1 cellular context compared by ENCODE assay signal in the genomic region with DNA sequence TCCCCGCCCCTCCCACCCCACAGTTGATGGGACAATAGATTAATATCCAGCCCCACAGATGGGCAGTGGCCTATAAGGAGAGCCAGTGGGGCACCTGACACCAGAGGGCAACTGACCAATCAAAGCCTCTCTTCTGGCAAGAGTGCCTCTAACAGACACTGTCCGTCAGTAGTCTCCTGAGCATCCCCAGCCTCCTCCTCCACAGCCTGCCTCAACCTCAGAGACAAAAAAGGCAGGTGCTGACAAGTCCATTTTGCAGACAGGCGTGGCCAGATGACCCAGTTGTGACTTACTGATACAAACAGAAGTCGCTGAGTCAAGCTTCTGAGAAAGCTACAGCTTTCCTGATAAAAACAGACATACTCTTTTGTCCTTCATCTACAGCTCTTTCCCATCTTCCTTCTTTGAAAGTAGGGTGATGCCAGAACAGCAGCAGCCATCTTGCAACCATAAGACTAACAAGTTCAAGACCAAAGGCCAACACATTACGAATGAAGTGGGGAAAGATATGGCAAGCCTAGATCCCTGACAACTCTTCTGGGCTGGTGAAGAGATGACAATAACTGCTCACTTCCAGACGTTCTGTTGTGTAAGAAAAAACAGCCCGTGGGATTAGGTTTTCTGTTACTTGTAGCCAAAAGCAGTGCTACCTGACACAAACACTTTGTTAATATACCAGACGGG.
A peak's percentile ranks its signal among the peaks of the same experiment; 100 is the strongest.
TF ChIP-seq lines count a peak whose summit lies in the region.

No MANE protein-coding gene starts in this region.

TF ChIP-seq in K562, 482 proteins besides CTCF, POLR2A, EP300 and RAD21 (continued from another document and continues in another):
- TF ChIP-seq, protein P1, sequence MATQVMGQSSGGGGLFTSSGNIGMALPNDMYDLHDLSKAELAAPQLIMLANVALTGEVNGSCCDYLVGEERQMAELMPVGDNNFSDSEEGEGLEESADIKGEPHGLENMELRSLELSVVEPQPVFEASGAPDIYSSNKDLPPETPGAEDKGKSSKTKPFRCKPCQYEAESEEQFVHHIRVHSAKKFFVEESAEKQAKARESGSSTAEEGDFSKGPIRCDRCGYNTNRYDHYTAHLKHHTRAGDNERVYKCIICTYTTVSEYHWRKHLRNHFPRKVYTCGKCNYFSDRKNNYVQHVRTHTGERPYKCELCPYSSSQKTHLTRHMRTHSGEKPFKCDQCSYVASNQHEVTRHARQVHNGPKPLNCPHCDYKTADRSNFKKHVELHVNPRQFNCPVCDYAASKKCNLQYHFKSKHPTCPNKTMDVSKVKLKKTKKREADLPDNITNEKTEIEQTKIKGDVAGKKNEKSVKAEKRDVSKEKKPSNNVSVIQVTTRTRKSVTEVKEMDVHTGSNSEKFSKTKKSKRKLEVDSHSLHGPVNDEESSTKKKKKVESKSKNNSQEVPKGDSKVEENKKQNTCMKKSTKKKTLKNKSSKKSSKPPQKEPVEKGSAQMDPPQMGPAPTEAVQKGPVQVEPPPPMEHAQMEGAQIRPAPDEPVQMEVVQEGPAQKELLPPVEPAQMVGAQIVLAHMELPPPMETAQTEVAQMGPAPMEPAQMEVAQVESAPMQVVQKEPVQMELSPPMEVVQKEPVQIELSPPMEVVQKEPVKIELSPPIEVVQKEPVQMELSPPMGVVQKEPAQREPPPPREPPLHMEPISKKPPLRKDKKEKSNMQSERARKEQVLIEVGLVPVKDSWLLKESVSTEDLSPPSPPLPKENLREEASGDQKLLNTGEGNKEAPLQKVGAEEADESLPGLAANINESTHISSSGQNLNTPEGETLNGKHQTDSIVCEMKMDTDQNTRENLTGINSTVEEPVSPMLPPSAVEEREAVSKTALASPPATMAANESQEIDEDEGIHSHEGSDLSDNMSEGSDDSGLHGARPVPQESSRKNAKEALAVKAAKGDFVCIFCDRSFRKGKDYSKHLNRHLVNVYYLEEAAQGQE (CRISPR knock-in tag; IDR thresholded peaks at IDR 0.05; ENCODE audit: low read depth): 0 out of 2 replicates have a peak, but pooled peaks have one; percentile 42
- TF ChIP-seq SPI1 (IDR thresholded peaks at IDR 0.05; ENCODE audit: borderline replicate concordance, low read depth, low read length): no peak
- TF ChIP-seq CEBPB (tag; IDR thresholded peaks at IDR 0.05): peak; percentile 62
- no peak for TF ChIP-seq ZC3H8 (IDR thresholded peaks at IDR 0.05)
- TF ChIP-seq, protein P2, sequence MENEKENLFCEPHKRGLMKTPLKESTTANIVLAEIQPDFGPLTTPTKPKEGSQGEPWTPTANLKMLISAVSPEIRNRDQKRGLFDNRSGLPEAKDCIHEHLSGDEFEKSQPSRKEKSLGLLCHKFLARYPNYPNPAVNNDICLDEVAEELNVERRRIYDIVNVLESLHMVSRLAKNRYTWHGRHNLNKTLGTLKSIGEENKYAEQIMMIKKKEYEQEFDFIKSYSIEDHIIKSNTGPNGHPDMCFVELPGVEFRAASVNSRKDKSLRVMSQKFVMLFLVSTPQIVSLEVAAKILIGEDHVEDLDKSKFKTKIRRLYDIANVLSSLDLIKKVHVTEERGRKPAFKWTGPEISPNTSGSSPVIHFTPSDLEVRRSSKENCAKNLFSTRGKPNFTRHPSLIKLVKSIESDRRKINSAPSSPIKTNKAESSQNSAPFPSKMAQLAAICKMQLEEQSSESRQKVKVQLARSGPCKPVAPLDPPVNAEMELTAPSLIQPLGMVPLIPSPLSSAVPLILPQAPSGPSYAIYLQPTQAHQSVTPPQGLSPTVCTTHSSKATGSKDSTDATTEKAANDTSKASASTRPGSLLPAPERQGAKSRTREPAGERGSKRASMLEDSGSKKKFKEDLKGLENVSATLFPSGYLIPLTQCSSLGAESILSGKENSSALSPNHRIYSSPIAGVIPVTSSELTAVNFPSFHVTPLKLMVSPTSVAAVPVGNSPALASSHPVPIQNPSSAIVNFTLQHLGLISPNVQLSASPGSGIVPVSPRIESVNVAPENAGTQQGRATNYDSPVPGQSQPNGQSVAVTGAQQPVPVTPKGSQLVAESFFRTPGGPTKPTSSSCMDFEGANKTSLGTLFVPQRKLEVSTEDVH (IDR thresholded peaks at IDR 0.05; ENCODE audit: low read depth, partially characterized antibody): no peak
- TF ChIP-seq ZBTB1 (CRISPR knock-in tag; IDR thresholded peaks at IDR 0.05; ENCODE audit: borderline replicate concordance, low read depth): no peak
- TF ChIP-seq NR3C1 (CRISPR knock-in tag; IDR thresholded peaks at IDR 0.05): no peak
- TF ChIP-seq FOXK1 (CRISPR knock-in tag; IDR thresholded peaks at IDR 0.05; ENCODE audit: borderline replicate concordance): no peak
- peak; percentile 88 for TF ChIP-seq ZNF24 (IDR thresholded peaks at IDR 0.05)
- TF ChIP-seq, protein P3, sequence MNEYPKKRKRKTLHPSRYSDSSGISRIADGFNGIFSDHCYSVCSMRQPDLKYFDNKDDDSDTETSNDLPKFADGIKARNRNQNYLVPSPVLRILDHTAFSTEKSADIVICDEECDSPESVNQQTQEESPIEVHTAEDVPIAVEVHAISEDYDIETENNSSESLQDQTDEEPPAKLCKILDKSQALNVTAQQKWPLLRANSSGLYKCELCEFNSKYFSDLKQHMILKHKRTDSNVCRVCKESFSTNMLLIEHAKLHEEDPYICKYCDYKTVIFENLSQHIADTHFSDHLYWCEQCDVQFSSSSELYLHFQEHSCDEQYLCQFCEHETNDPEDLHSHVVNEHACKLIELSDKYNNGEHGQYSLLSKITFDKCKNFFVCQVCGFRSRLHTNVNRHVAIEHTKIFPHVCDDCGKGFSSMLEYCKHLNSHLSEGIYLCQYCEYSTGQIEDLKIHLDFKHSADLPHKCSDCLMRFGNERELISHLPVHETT (CRISPR knock-in tag; conservative IDR thresholded peaks at IDR 0.05 in 1 of 2, IDR thresholded peaks at IDR 0.05 in 1 of 2): peak in 1 of 2 experiments; percentile 93; a peak in 2 of 4 replicates
- TF ChIP-seq, protein P4, sequence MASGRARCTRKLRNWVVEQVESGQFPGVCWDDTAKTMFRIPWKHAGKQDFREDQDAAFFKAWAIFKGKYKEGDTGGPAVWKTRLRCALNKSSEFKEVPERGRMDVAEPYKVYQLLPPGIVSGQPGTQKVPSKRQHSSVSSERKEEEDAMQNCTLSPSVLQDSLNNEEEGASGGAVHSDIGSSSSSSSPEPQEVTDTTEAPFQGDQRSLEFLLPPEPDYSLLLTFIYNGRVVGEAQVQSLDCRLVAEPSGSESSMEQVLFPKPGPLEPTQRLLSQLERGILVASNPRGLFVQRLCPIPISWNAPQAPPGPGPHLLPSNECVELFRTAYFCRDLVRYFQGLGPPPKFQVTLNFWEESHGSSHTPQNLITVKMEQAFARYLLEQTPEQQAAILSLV (tag; IDR thresholded peaks at IDR 0.05): peak; percentile 63; the same call in 1 of the 2 replicates
- TF ChIP-seq ZBED1 (IDR thresholded peaks at IDR 0.05): no peak
- TF ChIP-seq, protein P5, sequence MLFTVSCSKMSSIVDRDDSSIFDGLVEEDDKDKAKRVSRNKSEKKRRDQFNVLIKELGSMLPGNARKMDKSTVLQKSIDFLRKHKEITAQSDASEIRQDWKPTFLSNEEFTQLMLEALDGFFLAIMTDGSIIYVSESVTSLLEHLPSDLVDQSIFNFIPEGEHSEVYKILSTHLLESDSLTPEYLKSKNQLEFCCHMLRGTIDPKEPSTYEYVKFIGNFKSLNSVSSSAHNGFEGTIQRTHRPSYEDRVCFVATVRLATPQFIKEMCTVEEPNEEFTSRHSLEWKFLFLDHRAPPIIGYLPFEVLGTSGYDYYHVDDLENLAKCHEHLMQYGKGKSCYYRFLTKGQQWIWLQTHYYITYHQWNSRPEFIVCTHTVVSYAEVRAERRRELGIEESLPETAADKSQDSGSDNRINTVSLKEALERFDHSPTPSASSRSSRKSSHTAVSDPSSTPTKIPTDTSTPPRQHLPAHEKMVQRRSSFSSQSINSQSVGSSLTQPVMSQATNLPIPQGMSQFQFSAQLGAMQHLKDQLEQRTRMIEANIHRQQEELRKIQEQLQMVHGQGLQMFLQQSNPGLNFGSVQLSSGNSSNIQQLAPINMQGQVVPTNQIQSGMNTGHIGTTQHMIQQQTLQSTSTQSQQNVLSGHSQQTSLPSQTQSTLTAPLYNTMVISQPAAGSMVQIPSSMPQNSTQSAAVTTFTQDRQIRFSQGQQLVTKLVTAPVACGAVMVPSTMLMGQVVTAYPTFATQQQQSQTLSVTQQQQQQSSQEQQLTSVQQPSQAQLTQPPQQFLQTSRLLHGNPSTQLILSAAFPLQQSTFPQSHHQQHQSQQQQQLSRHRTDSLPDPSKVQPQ (CRISPR knock-in tag; IDR thresholded peaks at IDR 0.05; ENCODE audit: borderline replicate concordance): no peak
- no peak for TF ChIP-seq ZNF41 (CRISPR knock-in tag; conservative IDR thresholded peaks at IDR 0.05)
- TF ChIP-seq SMARCE1 (IDR thresholded peaks at IDR 0.05): peak; percentile 84
- no peak; the same call in 1 of the 2 replicates for TF ChIP-seq MIER1 (IDR thresholded peaks at IDR 0.05; ENCODE audit: low read depth)
- no peak for TF ChIP-seq XRCC3 (IDR thresholded peaks at IDR 0.05)
- TF ChIP-seq ZFP30 (CRISPR knock-in tag; IDR thresholded peaks at IDR 0.05; ENCODE audit: borderline replicate concordance): no peak
- no peak for TF ChIP-seq PHF20 (IDR thresholded peaks at IDR 0.05; ENCODE audit: partially characterized antibody)
- no peak; the same call in 1 of the 2 replicates for TF ChIP-seq ATF6 (CRISPR knock-in tag; IDR thresholded peaks at IDR 0.05)
- TF ChIP-seq DMBX1 (CRISPR knock-in tag; IDR thresholded peaks at IDR 0.05; ENCODE audit: borderline replicate concordance): peak; percentile 85
- 0 out of 2 replicates have a peak, but pooled peaks have one; percentile 51 for TF ChIP-seq MXI1 (IDR thresholded peaks at IDR 0.05; ENCODE audit: low read depth, low read length)
- no peak for TF ChIP-seq POLR2AphosphoS2 (IDR thresholded peaks at IDR 0.05; ENCODE audit: low read length)
- peak; percentile 95 for TF ChIP-seq NCOR1 (IDR thresholded peaks at IDR 0.05)
- TF ChIP-seq HNRNPUL1 (IDR thresholded peaks at IDR 0.05; ENCODE audit: low read length): no peak
- no peak for TF ChIP-seq U2AF1 (optimal IDR thresholded peaks at IDR 0.05; ENCODE audit: low read depth, low read length)
- TF ChIP-seq KLF13 (tag; IDR thresholded peaks at IDR 0.05; ENCODE audit: borderline replicate concordance, low read depth): no peak
- TF ChIP-seq ATF7 (IDR thresholded peaks at IDR 0.05): peak; percentile 75; the same call in 1 of the 2 replicates
- no peak for TF ChIP-seq ZHX1 (conservative IDR thresholded peaks at IDR 0.05; ENCODE audit: low read length)
- TF ChIP-seq FOSL1 (tag; conservative IDR thresholded peaks at IDR 0.05): peak; percentile 85
- TF ChIP-seq, protein P6, sequence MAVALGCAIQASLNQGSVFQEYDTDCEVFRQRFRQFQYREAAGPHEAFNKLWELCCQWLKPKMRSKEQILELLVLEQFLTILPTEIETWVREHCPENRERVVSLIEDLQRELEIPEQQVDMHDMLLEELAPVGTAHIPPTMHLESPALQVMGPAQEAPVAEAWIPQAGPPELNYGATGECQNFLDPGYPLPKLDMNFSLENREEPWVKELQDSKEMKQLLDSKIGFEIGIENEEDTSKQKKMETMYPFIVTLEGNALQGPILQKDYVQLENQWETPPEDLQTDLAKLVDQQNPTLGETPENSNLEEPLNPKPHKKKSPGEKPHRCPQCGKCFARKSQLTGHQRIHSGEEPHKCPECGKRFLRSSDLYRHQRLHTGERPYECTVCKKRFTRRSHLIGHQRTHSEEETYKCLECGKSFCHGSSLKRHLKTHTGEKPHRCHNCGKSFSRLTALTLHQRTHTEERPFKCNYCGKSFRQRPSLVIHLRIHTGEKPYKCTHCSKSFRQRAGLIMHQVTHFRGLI (CRISPR knock-in tag; IDR thresholded peaks at IDR 0.05): no peak
- peak; percentile 75 for TF ChIP-seq GATA2 (CRISPR knock-in tag; IDR thresholded peaks at IDR 0.05)
- peak; percentile 41; the same call in 1 of the 2 replicates for TF ChIP-seq RAD51 (IDR thresholded peaks at IDR 0.05; ENCODE audit: borderline replicate concordance, low read depth)
- TF ChIP-seq IFI16 (CRISPR knock-in tag; IDR thresholded peaks at IDR 0.05): no peak
- TF ChIP-seq BRD9 (IDR thresholded peaks at IDR 0.05; ENCODE audit: low read depth, partially characterized antibody): peak; percentile 68
- TF ChIP-seq, protein P7, sequence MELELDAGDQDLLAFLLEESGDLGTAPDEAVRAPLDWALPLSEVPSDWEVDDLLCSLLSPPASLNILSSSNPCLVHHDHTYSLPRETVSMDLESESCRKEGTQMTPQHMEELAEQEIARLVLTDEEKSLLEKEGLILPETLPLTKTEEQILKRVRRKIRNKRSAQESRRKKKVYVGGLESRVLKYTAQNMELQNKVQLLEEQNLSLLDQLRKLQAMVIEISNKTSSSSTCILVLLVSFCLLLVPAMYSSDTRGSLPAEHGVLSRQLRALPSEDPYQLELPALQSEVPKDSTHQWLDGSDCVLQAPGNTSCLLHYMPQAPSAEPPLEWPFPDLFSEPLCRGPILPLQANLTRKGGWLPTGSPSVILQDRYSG (tag; conservative IDR thresholded peaks at IDR 0.05; ENCODE audit: low read depth): peak; percentile 93; the same call in 1 of the 2 replicates
- no peak; the same call in 1 of the 2 replicates for TF ChIP-seq MAX (CRISPR knock-in tag; IDR thresholded peaks at IDR 0.05)
- TF ChIP-seq NFE2L1 (tag; IDR thresholded peaks at IDR 0.05; ENCODE audit: borderline replicate concordance, low read depth): no peak
- TF ChIP-seq NFATC3 (IDR thresholded peaks at IDR 0.05): peak; percentile 52; the same call in 1 of the 2 replicates
